Comparison of ENCODE assay signal across 19 cellular contexts in the genomic region with DNA sequence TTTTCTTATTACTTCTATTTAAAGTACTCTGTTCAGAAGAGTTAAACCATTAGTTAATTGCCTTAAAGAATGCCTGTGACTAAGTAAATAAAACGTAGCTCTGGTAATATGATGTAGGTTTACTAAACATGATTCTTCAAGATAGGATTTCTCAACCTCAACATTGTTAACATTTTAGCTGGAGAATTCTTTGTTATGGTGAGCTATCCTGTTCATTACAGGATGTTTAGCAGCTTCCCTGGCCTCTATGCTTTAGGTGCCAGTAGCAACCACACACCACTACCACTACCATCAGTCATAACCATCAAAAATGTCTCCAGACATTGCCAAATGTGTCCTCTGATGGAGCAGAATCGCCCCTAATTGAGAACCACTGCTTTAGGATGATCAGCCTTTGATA.
"Had no signal": no experiment of that assay in that cellular context is flagged by ENCODE, and none has a peak within 500 bp of the region (broad histone marks: within the 10 kb centered on the region; RNA-seq: fewer than 3 reads in every experiment).

No MANE protein-coding gene starts in this region.

- H3K4me3 ChIP-seq: hepatocyte, mucosa of descending colon, psoas muscle, skin epidermis, transverse colon had no signal

- H3K4me3 Mint-ChIP-seq: naive thymus-derived CD8-positive, alpha-beta T cell had no signal

- H3K27me3 Mint-ChIP-seq: naive thymus-derived CD8-positive, alpha-beta T cell had no signal

- H3K9me3 ChIP-seq: mucosa of descending colon, neutrophil, psoas muscle, transverse colon had no signal

- DNase-seq: central memory CD4-positive, alpha-beta T cell; cortex of kidney; effector memory CD4-positive, alpha-beta T cell; foreskin fibroblast; head of caudate nucleus; kidney glomerular epithelial cell; mammary epithelial cell; mucosa of descending colon; naive thymus-derived CD8-positive, alpha-beta T cell; psoas muscle; retina; stimulated activated CD4-positive, alpha-beta T cell treated with anti-CD3 and anti-CD28 coated beads, Interleukin-2, amount 100 ng/mL, for 24 hours; stimulated activated naive CD4-positive, alpha-beta T cell treated with Interleukin-2 at 50 U/mL for 16 hours; transverse colon had no signal

- H3K4me1 ChIP-seq: psoas muscle, transverse colon had no signal

- H3K27me3 ChIP-seq: hepatocyte, neutrophil, transverse colon had no signal

- ATAC-seq: esophagus mucosa; mucosa of descending colon; naive thymus-derived CD8-positive, alpha-beta T cell; psoas muscle; sciatic nerve had no signal
